ENCODE assay signal across 2 cellular contexts in the genomic region with DNA sequence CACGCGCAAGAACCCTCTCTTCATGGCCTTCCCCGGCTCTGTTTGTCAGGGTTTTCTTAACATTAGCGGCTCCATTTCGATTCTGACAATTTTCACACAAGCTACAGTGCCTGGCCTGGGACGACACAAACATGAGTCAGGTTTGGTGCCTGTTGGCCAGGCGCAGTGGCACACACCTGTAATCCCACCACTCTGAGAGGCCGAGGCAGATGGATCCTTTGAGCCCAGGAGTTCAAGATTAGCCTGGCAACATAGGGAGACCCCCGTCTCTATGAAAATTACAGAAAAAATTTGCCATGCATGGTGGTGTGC.
TF ChIP-seq lines count a peak whose summit lies in the region.

No MANE protein-coding gene starts in this region.

TF ChIP-seq in WTC11, 78 proteins besides CTCF, POLR2A, EP300 and RAD21 (continues in another document):
- TF ChIP-seq NFATC4 (CRISPR knock-in tag; IDR thresholded peaks at IDR 0.05) = no peak
- TF ChIP-seq, protein P1, sequence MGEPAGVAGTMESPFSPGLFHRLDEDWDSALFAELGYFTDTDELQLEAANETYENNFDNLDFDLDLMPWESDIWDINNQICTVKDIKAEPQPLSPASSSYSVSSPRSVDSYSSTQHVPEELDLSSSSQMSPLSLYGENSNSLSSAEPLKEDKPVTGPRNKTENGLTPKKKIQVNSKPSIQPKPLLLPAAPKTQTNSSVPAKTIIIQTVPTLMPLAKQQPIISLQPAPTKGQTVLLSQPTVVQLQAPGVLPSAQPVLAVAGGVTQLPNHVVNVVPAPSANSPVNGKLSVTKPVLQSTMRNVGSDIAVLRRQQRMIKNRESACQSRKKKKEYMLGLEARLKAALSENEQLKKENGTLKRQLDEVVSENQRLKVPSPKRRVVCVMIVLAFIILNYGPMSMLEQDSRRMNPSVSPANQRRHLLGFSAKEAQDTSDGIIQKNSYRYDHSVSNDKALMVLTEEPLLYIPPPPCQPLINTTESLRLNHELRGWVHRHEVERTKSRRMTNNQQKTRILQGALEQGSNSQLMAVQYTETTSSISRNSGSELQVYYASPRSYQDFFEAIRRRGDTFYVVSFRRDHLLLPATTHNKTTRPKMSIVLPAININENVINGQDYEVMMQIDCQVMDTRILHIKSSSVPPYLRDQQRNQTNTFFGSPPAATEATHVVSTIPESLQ (CRISPR knock-in tag; IDR thresholded peaks at IDR 0.05) = no peak
- TF ChIP-seq, protein P2, sequence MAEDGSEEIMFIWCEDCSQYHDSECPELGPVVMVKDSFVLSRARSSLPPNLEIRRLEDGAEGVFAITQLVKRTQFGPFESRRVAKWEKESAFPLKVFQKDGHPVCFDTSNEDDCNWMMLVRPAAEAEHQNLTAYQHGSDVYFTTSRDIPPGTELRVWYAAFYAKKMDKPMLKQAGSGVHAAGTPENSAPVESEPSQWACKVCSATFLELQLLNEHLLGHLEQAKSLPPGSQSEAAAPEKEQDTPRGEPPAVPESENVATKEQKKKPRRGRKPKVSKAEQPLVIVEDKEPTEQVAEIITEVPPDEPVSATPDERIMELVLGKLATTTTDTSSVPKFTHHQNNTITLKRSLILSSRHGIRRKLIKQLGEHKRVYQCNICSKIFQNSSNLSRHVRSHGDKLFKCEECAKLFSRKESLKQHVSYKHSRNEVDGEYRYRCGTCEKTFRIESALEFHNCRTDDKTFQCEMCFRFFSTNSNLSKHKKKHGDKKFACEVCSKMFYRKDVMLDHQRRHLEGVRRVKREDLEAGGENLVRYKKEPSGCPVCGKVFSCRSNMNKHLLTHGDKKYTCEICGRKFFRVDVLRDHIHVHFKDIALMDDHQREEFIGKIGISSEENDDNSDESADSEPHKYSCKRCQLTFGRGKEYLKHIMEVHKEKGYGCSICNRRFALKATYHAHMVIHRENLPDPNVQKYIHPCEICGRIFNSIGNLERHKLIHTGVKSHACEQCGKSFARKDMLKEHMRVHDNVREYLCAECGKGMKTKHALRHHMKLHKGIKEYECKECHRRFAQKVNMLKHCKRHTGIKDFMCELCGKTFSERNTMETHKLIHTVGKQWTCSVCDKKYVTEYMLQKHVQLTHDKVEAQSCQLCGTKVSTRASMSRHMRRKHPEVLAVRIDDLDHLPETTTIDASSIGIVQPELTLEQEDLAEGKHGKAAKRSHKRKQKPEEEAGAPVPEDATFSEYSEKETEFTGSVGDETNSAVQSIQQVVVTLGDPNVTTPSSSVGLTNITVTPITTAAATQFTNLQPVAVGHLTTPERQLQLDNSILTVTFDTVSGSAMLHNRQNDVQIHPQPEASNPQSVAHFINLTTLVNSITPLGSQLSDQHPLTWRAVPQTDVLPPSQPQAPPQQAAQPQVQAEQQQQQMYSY (CRISPR knock-in tag; IDR thresholded peaks at IDR 0.05) = no peak
- TF ChIP-seq RELA (CRISPR knock-in tag; IDR thresholded peaks at IDR 0.05; ENCODE audit: borderline replicate concordance) = no peak
- TF ChIP-seq, protein P3, sequence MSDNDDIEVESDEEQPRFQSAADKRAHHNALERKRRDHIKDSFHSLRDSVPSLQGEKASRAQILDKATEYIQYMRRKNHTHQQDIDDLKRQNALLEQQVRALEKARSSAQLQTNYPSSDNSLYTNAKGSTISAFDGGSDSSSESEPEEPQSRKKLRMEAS (CRISPR knock-in tag; IDR thresholded peaks at IDR 0.05) = no peak
- TF ChIP-seq, protein P4, sequence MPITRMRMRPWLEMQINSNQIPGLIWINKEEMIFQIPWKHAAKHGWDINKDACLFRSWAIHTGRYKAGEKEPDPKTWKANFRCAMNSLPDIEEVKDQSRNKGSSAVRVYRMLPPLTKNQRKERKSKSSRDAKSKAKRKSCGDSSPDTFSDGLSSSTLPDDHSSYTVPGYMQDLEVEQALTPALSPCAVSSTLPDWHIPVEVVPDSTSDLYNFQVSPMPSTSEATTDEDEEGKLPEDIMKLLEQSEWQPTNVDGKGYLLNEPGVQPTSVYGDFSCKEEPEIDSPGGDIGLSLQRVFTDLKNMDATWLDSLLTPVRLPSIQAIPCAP (CRISPR knock-in tag; IDR thresholded peaks at IDR 0.05) = no peak
- TF ChIP-seq NR1H2 (CRISPR knock-in tag; IDR thresholded peaks at IDR 0.05) = no peak
- TF ChIP-seq, protein P5, sequence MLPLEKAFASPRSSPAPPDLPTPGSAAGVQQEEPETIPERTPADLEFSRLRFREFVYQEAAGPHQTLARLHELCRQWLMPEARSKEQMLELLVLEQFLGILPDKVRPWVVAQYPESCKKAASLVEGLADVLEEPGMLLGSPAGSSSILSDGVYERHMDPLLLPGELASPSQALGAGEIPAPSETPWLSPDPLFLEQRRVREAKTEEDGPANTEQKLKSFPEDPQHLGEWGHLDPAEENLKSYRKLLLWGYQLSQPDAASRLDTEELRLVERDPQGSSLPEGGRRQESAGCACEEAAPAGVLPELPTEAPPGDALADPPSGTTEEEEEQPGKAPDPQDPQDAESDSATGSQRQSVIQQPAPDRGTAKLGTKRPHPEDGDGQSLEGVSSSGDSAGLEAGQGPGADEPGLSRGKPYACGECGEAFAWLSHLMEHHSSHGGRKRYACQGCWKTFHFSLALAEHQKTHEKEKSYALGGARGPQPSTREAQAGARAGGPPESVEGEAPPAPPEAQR (CRISPR knock-in tag; IDR thresholded peaks at IDR 0.05) = no peak
- TF ChIP-seq KAT7 (CRISPR knock-in tag; IDR thresholded peaks at IDR 0.05; ENCODE audit: borderline replicate concordance) = no peak
- no peak for TF ChIP-seq SOX15 (CRISPR knock-in tag; IDR thresholded peaks at IDR 0.05)
- no peak for TF ChIP-seq PRRX2 (CRISPR knock-in tag; IDR thresholded peaks at IDR 0.05)
- TF ChIP-seq FOXP1 (CRISPR knock-in tag; IDR thresholded peaks at IDR 0.05; ENCODE audit: borderline replicate concordance) = no peak
- TF ChIP-seq ZNF232 (CRISPR knock-in tag; IDR thresholded peaks at IDR 0.05) = no peak
- TF ChIP-seq CREB1 (CRISPR knock-in tag; IDR thresholded peaks at IDR 0.05) = no peak
- no peak for TF ChIP-seq ELF4 (CRISPR knock-in tag; IDR thresholded peaks at IDR 0.05; ENCODE audit: low read depth)
- no peak for TF ChIP-seq ZNF317 (CRISPR knock-in tag; IDR thresholded peaks at IDR 0.05; ENCODE audit: borderline replicate concordance, low read depth)
- TF ChIP-seq, protein P6, sequence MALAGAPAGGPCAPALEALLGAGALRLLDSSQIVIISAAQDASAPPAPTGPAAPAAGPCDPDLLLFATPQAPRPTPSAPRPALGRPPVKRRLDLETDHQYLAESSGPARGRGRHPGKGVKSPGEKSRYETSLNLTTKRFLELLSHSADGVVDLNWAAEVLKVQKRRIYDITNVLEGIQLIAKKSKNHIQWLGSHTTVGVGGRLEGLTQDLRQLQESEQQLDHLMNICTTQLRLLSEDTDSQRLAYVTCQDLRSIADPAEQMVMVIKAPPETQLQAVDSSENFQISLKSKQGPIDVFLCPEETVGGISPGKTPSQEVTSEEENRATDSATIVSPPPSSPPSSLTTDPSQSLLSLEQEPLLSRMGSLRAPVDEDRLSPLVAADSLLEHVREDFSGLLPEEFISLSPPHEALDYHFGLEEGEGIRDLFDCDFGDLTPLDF (CRISPR knock-in tag; IDR thresholded peaks at IDR 0.05) = no peak
- no peak for TF ChIP-seq ZNF671 (CRISPR knock-in tag; IDR thresholded peaks at IDR 0.05)

TF ChIP-seq in HepG2, 621 proteins besides CTCF, POLR2A, EP300 and RAD21:
- TF ChIP-seq TBX2 (CRISPR knock-in tag; IDR thresholded peaks at IDR 0.05; ENCODE audit: borderline replicate concordance) = peak; percentile 2; the same call in 1 of the 2 replicates
- TF ChIP-seq, protein P7, sequence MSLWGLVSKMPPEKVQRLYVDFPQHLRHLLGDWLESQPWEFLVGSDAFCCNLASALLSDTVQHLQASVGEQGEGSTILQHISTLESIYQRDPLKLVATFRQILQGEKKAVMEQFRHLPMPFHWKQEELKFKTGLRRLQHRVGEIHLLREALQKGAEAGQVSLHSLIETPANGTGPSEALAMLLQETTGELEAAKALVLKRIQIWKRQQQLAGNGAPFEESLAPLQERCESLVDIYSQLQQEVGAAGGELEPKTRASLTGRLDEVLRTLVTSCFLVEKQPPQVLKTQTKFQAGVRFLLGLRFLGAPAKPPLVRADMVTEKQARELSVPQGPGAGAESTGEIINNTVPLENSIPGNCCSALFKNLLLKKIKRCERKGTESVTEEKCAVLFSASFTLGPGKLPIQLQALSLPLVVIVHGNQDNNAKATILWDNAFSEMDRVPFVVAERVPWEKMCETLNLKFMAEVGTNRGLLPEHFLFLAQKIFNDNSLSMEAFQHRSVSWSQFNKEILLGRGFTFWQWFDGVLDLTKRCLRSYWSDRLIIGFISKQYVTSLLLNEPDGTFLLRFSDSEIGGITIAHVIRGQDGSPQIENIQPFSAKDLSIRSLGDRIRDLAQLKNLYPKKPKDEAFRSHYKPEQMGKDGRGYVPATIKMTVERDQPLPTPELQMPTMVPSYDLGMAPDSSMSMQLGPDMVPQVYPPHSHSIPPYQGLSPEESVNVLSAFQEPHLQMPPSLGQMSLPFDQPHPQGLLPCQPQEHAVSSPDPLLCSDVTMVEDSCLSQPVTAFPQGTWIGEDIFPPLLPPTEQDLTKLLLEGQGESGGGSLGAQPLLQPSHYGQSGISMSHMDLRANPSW (CRISPR knock-in tag; IDR thresholded peaks at IDR 0.05; ENCODE audit: borderline replicate concordance) = 0 out of 2 replicates have a peak, but pooled peaks have one; percentile 20
- TF ChIP-seq, protein P8, sequence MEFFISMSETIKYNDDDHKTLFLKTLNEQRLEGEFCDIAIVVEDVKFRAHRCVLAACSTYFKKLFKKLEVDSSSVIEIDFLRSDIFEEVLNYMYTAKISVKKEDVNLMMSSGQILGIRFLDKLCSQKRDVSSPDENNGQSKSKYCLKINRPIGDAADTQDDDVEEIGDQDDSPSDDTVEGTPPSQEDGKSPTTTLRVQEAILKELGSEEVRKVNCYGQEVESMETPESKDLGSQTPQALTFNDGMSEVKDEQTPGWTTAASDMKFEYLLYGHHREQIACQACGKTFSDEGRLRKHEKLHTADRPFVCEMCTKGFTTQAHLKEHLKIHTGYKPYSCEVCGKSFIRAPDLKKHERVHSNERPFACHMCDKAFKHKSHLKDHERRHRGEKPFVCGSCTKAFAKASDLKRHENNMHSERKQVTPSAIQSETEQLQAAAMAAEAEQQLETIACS (CRISPR knock-in tag; IDR thresholded peaks at IDR 0.05) = no peak
TF ChIP-seq in HepG2: peak in this region for 2.
